Comparison of ENCODE assay signal across 1 cellular context in the genomic region with DNA sequence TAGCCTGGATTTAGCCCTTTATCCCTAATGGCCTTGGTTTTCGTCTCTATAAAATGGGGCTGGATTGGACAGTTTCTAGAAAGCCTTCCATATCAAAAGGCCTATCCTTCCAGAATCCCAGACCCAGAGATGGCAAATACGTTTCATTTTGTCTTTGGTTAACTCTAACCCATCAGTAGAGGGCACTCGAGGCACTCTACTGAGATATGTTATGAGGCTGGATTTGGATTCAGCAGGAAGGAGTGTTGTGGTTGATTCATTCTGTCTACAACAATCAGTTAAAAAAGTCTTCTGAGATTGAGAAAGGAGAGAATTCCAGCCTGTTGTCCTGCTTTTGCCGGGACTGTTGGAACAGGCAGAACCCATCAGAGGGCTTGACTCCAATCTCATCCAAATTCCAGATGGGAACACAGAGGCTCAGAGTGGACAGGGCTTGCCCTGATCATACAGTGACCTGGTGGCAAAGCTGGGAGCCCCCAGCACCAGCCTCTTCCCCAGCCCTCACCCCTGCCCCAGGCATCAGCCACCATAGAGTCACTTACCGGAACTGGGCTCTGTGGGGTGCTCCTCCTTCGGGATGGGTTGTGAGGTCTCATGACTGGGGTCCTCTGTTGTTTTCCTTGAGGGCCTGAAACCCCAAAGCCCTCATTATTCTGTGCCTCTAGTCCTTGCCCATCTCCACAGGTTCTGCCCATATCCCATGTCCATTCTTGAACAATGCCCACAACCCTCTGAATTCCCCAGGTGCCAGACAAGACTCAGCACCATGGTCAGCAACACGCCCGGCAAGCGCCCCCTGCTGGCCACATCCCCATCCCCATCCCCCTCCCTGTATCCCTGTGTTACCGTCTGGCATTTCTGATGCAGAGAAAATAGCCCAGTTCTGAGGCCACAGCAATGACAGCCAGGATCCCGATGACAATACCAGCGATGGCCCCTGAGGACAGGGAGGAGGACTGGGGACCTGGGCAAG.
TF ChIP-seq lines count a peak whose summit lies in the region.

No MANE protein-coding gene starts in this region.

TF ChIP-seq in HepG2, 621 proteins besides CTCF, POLR2A, EP300 and RAD21 (continued from another document and continues in another):
- TF ChIP-seq, protein P1, sequence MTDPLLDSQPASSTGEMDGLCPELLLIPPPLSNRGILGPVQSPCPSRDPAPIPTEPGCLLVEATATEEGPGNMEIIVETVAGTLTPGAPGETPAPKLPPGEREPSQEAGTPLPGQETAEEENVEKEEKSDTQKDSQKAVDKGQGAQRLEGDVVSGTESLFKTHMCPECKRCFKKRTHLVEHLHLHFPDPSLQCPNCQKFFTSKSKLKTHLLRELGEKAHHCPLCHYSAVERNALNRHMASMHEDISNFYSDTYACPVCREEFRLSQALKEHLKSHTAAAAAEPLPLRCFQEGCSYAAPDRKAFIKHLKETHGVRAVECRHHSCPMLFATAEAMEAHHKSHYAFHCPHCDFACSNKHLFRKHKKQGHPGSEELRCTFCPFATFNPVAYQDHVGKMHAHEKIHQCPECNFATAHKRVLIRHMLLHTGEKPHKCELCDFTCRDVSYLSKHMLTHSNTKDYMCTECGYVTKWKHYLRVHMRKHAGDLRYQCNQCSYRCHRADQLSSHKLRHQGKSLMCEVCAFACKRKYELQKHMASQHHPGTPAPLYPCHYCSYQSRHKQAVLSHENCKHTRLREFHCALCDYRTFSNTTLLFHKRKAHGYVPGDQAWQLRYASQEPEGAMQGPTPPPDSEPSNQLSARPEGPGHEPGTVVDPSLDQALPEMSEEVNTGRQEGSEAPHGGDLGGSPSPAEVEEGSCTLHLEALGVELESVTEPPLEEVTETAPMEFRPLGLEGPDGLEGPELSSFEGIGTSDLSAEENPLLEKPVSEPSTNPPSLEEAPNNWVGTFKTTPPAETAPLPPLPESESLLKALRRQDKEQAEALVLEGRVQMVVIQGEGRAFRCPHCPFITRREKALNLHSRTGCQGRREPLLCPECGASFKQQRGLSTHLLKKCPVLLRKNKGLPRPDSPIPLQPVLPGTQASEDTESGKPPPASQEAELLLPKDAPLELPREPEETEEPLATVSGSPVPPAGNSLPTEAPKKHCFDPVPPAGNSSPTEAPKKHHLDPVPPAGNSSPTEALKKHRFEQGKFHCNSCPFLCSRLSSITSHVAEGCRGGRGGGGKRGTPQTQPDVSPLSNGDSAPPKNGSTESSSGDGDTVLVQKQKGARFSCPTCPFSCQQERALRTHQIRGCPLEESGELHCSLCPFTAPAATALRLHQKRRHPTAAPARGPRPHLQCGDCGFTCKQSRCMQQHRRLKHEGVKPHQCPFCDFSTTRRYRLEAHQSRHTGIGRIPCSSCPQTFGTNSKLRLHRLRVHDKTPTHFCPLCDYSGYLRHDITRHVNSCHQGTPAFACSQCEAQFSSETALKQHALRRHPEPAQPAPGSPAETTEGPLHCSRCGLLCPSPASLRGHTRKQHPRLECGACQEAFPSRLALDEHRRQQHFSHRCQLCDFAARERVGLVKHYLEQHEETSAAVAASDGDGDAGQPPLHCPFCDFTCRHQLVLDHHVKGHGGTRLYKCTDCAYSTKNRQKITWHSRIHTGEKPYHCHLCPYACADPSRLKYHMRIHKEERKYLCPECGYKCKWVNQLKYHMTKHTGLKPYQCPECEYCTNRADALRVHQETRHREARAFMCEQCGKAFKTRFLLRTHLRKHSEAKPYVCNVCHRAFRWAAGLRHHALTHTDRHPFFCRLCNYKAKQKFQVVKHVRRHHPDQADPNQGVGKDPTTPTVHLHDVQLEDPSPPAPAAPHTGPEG (CRISPR knock-in tag; IDR thresholded peaks at IDR 0.05) = 0 out of 2 replicates have a peak, but pooled peaks have one; percentile 18
- peak; percentile 6; the same call in 1 of the 2 replicates for TF ChIP-seq SMC3 (IDR thresholded peaks at IDR 0.05; ENCODE audit: low read length)
- no peak for TF ChIP-seq ZNF205 (CRISPR knock-in tag; IDR thresholded peaks at IDR 0.05)
- no peak for TF ChIP-seq ARNTL (CRISPR knock-in tag; IDR thresholded peaks at IDR 0.05)
- no peak for TF ChIP-seq ZNF766 (CRISPR knock-in tag; IDR thresholded peaks at IDR 0.05; ENCODE audit: borderline replicate concordance)
- no peak for TF ChIP-seq ZNF549 (CRISPR knock-in tag; IDR thresholded peaks at IDR 0.05)
- TF ChIP-seq HNRNPLL (IDR thresholded peaks at IDR 0.05; ENCODE audit: low read depth, low read length, poor library complexity, severe bottlenecking) = no peak
- TF ChIP-seq ZNF33A (CRISPR knock-in tag; IDR thresholded peaks at IDR 0.05; ENCODE audit: borderline replicate concordance) = no peak
- peak; percentile 88 for TF ChIP-seq EHMT2 (IDR thresholded peaks at IDR 0.05; ENCODE audit: borderline replicate concordance, low read depth, low read length)
- no peak for TF ChIP-seq GTF3A (CRISPR knock-in tag; conservative IDR thresholded peaks at IDR 0.05)
- TF ChIP-seq, protein P2, sequence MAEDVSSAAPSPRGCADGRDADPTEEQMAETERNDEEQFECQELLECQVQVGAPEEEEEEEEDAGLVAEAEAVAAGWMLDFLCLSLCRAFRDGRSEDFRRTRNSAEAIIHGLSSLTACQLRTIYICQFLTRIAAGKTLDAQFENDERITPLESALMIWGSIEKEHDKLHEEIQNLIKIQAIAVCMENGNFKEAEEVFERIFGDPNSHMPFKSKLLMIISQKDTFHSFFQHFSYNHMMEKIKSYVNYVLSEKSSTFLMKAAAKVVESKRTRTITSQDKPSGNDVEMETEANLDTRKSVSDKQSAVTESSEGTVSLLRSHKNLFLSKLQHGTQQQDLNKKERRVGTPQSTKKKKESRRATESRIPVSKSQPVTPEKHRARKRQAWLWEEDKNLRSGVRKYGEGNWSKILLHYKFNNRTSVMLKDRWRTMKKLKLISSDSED (CRISPR knock-in tag; IDR thresholded peaks at IDR 0.05) = no peak
- TF ChIP-seq, protein P3, sequence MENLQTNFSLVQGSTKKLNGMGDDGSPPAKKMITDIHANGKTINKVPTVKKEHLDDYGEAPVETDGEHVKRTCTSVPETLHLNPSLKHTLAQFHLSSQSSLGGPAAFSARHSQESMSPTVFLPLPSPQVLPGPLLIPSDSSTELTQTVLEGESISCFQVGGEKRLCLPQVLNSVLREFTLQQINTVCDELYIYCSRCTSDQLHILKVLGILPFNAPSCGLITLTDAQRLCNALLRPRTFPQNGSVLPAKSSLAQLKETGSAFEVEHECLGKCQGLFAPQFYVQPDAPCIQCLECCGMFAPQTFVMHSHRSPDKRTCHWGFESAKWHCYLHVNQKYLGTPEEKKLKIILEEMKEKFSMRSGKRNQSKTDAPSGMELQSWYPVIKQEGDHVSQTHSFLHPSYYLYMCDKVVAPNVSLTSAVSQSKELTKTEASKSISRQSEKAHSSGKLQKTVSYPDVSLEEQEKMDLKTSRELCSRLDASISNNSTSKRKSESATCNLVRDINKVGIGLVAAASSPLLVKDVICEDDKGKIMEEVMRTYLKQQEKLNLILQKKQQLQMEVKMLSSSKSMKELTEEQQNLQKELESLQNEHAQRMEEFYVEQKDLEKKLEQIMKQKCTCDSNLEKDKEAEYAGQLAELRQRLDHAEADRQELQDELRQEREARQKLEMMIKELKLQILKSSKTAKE (CRISPR knock-in tag; IDR thresholded peaks at IDR 0.05; ENCODE audit: borderline replicate concordance) = no peak
- TF ChIP-seq, protein P4, sequence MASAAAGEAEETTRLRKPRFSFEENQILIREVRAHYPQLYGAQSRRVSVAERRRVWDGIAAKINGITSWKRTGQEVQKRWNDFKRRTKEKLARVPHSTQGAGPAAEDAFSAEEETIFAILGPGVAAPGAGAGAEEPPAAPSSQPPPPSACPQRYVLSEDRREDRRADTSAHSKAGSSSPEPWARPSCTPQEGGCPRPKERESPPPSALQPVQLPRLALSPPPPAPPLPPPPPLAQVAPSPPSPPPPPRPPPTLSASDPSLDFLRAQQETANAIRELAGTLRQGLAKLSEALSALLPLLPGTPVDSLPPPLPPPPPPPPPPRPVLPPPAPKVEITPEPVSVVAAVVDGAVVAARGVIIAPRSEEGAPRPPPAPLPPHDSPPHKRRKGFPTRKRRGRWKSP (CRISPR knock-in tag; IDR thresholded peaks at IDR 0.05) = no peak
- no peak for TF ChIP-seq SETDB1 (CRISPR knock-in tag; IDR thresholded peaks at IDR 0.05; ENCODE audit: borderline replicate concordance)
- no peak for TF ChIP-seq ZNF703 (CRISPR knock-in tag; IDR thresholded peaks at IDR 0.05; ENCODE audit: borderline replicate concordance)
- TF ChIP-seq SALL1 (CRISPR knock-in tag; IDR thresholded peaks at IDR 0.05) = peak; percentile 58; the same call in 1 of the 2 replicates
- no peak for TF ChIP-seq IKZF1 (IDR thresholded peaks at IDR 0.05)
- TF ChIP-seq HNRNPH1 (optimal IDR thresholded peaks at IDR 0.05; ENCODE audit: low read depth, low read length) = no peak
- TF ChIP-seq CC2D1A (CRISPR knock-in tag; IDR thresholded peaks at IDR 0.05) = no peak
- TF ChIP-seq ZNF629 (CRISPR knock-in tag; conservative IDR thresholded peaks at IDR 0.05) = no peak
- no peak for TF ChIP-seq ZNF761 (CRISPR knock-in tag; conservative IDR thresholded peaks at IDR 0.05)
- TF ChIP-seq, protein P5, sequence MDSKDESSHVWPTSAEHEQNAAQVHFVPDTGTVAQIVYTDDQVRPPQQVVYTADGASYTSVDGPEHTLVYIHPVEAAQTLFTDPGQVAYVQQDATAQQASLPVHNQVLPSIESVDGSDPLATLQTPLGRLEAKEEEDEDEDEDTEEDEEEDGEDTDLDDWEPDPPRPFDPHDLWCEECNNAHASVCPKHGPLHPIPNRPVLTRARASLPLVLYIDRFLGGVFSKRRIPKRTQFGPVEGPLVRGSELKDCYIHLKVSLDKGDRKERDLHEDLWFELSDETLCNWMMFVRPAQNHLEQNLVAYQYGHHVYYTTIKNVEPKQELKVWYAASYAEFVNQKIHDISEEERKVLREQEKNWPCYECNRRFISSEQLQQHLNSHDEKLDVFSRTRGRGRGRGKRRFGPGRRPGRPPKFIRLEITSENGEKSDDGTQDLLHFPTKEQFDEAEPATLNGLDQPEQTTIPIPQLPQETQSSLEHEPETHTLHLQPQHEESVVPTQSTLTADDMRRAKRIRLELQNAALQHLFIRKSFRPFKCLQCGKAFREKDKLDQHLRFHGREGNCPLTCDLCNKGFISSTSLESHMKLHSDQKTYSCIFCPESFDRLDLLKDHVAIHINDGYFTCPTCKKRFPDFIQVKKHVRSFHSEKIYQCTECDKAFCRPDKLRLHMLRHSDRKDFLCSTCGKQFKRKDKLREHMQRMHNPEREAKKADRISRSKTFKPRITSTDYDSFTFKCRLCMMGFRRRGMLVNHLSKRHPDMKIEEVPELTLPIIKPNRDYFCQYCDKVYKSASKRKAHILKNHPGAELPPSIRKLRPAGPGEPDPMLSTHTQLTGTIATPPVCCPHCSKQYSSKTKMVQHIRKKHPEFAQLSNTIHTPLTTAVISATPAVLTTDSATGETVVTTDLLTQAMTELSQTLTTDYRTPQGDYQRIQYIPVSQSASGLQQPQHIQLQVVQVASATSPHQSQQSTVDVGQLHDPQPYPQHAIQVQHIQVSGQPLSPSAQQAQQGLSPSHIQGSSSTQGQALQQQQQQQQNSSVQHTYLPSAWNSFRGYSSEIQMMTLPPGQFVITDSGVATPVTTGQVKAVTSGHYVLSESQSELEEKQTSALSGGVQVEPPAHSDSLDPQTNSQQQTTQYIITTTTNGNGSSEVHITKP (CRISPR knock-in tag; IDR thresholded peaks at IDR 0.05; ENCODE audit: low read depth) = no peak
- no peak for TF ChIP-seq ZNF773 (CRISPR knock-in tag; IDR thresholded peaks at IDR 0.05; ENCODE audit: borderline replicate concordance)
- no peak for TF ChIP-seq RXRB (CRISPR knock-in tag; IDR thresholded peaks at IDR 0.05; ENCODE audit: borderline replicate concordance)
- TF ChIP-seq MBD4 (IDR thresholded peaks at IDR 0.05; ENCODE audit: borderline replicate concordance, low read length) = no peak
- no peak for TF ChIP-seq ZNF577 (CRISPR knock-in tag; IDR thresholded peaks at IDR 0.05; ENCODE audit: borderline replicate concordance, low read depth)
- TF ChIP-seq HDAC2 (CRISPR knock-in tag; IDR thresholded peaks at IDR 0.05) = no peak
- no peak for TF ChIP-seq ELF4 (CRISPR knock-in tag; IDR thresholded peaks at IDR 0.05; ENCODE audit: borderline replicate concordance)
- TF ChIP-seq AGO1 (IDR thresholded peaks at IDR 0.05; ENCODE audit: low read depth, low read length, poor library complexity, severe bottlenecking) = no peak
- 0 out of 2 replicates have a peak, but pooled peaks have one; percentile 12 for TF ChIP-seq ZMYM4 (CRISPR knock-in tag; IDR thresholded peaks at IDR 0.05)
- TF ChIP-seq ELF3 (CRISPR knock-in tag; IDR thresholded peaks at IDR 0.05) = no peak
- TF ChIP-seq, protein P6, sequence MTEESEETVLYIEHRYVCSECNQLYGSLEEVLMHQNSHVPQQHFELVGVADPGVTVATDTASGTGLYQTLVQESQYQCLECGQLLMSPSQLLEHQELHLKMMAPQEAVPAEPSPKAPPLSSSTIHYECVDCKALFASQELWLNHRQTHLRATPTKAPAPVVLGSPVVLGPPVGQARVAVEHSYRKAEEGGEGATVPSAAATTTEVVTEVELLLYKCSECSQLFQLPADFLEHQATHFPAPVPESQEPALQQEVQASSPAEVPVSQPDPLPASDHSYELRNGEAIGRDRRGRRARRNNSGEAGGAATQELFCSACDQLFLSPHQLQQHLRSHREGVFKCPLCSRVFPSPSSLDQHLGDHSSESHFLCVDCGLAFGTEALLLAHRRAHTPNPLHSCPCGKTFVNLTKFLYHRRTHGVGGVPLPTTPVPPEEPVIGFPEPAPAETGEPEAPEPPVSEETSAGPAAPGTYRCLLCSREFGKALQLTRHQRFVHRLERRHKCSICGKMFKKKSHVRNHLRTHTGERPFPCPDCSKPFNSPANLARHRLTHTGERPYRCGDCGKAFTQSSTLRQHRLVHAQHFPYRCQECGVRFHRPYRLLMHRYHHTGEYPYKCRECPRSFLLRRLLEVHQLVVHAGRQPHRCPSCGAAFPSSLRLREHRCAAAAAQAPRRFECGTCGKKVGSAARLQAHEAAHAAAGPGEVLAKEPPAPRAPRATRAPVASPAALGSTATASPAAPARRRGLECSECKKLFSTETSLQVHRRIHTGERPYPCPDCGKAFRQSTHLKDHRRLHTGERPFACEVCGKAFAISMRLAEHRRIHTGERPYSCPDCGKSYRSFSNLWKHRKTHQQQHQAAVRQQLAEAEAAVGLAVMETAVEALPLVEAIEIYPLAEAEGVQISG (CRISPR knock-in tag; IDR thresholded peaks at IDR 0.05) = no peak
- 0 out of 2 replicates have a peak, but pooled peaks have one; percentile 24 for TF ChIP-seq TEAD2 (CRISPR knock-in tag; IDR thresholded peaks at IDR 0.05)
- no peak for TF ChIP-seq ZNF430 (CRISPR knock-in tag; IDR thresholded peaks at IDR 0.05)
- TF ChIP-seq U2AF2 (IDR thresholded peaks at IDR 0.05; ENCODE audit: low read depth, low read length) = no peak
- TF ChIP-seq ZNF768 (CRISPR knock-in tag; IDR thresholded peaks at IDR 0.05) = 0 out of 2 replicates have a peak, but pooled peaks have one; percentile 15
- TF ChIP-seq ZNF383 (CRISPR knock-in tag; IDR thresholded peaks at IDR 0.05; ENCODE audit: borderline replicate concordance) = no peak
- no peak for TF ChIP-seq ZNF660 (CRISPR knock-in tag; IDR thresholded peaks at IDR 0.05; ENCODE audit: borderline replicate concordance, low read depth)
- no peak for TF ChIP-seq CREB1 (IDR thresholded peaks at IDR 0.05)
- TF ChIP-seq CREB1 (CRISPR knock-in tag; IDR thresholded peaks at IDR 0.05) = no peak
- no peak for TF ChIP-seq ZNF850 (CRISPR knock-in tag; conservative IDR thresholded peaks at IDR 0.05)
- no peak for TF ChIP-seq BRD4 (CRISPR knock-in tag; IDR thresholded peaks at IDR 0.05)
- TF ChIP-seq ZNF282 (IDR thresholded peaks at IDR 0.05; ENCODE audit: partially characterized antibody) = no peak
- TF ChIP-seq ZBTB20 (CRISPR knock-in tag; IDR thresholded peaks at IDR 0.05; ENCODE audit: borderline replicate concordance, low read depth) = no peak
- TF ChIP-seq SRSF4 (IDR thresholded peaks at IDR 0.05; ENCODE audit: low read depth, low read length, poor library complexity, severe bottlenecking) = no peak
- TF ChIP-seq, protein P7, sequence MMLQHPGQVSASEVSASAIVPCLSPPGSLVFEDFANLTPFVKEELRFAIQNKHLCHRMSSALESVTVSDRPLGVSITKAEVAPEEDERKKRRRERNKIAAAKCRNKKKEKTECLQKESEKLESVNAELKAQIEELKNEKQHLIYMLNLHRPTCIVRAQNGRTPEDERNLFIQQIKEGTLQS (CRISPR knock-in tag; IDR thresholded peaks at IDR 0.05) = no peak
